ENCODE assay signal across 8 cellular contexts in the genomic region with DNA sequence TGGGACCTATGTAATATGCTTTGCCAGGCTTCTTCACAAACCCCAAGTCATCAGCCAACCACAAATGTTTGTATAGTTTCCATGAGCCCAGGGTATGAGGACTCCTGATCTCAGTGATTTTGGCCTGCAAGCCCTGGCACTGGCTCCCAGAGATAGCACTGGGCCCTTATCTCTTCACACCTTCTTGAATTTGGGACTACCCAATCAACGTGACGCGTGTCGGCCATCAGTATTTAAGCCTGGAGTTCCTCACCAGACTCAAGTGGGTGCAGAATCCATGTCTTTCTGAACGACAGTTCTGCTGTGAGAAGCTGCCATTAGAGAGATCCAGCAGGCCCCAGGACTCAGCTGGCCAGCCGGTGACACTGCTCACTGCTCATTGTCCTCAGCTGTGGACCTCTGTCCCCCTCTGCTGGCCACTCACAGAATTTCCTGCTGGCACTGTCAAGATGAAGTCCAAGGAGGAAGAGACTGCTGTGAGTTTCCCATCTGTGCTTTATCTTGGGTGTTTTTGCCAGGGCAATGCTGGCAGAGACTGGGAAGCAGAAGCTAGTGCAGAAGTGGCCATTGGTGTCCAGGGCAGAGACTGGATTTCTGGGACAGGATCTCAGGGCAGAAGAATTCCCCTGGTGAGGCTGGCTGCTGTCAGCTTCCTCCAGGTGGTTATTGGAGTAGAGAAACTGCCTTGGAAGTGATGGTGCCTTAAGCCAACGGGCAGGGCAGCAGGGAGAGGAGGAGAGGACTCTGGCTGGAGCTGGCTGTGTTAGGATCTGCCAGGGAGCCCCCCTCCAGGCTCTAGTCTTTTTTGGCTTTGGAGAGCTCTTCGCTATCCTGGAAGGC. TPM values are rescaled to one million over a fixed set of nuclear protein-coding genes. Genes with fewer than 3 reads are reported as not detected.
DNase-seq lines count a peak whose midpoint lies in the region; ATAC-seq and TF ChIP-seq lines count a peak whose summit lies in the region.

No MANE protein-coding gene starts in this region.

- H3K36me3 ChIP-seq in right atrium auricular region: no peaks in the 10 kb centered on the region

- no peak overlapping the region for H3K4me3 ChIP-seq in right atrium auricular region

- H3K27ac ChIP-seq in angular gyrus (ENCODE audit: low read depth, low read length) (peak overlapping the region; percentile 97), right atrium auricular region (peak overlapping the region; percentile 38 to 42)

- TF ChIP-seq CTCF in right atrium auricular region (IDR thresholded peaks at IDR 0.05): peak; percentile 94 to 98

- H3K9me3 ChIP-seq in right atrium auricular region: no peaks in the 10 kb centered on the region

- H3K27me3 ChIP-seq in right atrium auricular region: no peaks in the 10 kb centered on the region

- peaks cover 0 to 73% of the 10 kb centered on the region in 2 donors for H3K4me1 ChIP-seq in right atrium auricular region

- DNase-seq in AG20443 (ENCODE audit: low spot score) (peak; percentile 88), NCI-H1694 treated with DMSO at 0.1 percent for 48 hours (lab: John Stamatoyannopoulos, UW) (peak; percentile 77), T-helper 2 cell (peak; percentile 52 to 82 (median 70)), right atrium auricular region (ENCODE audit: low spot score) (peak; percentile 96), retina (peak; percentile 86)

- peak; percentile 61 for ATAC-seq in GM21825 (IDR thresholded peaks at IDR 0.05; ENCODE audit: unreplicated experiment)
- ATAC-seq in GM18502 (IDR thresholded peaks at IDR 0.05; ENCODE audit: poor library complexity, unreplicated experiment): no peak

RNA-seq across cellular contexts. Expression of gene TMCC2, which starts 28.4 kb away (rescaled TPM):
- total RNA-seq in right atrium auricular region: 10 to 100 TPM in 1 of 2 donors, 1 to 10 TPM in 1; 8.5 to 11.9 TPM

RNA-seq across cellular contexts. Expression of gene DSTYK, which starts 44.7 kb away (rescaled TPM):
- 1 to 10 TPM; 6.7 to 8.9 TPM for total RNA-seq in right atrium auricular region
